8 cellular contexts compared by ENCODE assay signal in the genomic region with DNA sequence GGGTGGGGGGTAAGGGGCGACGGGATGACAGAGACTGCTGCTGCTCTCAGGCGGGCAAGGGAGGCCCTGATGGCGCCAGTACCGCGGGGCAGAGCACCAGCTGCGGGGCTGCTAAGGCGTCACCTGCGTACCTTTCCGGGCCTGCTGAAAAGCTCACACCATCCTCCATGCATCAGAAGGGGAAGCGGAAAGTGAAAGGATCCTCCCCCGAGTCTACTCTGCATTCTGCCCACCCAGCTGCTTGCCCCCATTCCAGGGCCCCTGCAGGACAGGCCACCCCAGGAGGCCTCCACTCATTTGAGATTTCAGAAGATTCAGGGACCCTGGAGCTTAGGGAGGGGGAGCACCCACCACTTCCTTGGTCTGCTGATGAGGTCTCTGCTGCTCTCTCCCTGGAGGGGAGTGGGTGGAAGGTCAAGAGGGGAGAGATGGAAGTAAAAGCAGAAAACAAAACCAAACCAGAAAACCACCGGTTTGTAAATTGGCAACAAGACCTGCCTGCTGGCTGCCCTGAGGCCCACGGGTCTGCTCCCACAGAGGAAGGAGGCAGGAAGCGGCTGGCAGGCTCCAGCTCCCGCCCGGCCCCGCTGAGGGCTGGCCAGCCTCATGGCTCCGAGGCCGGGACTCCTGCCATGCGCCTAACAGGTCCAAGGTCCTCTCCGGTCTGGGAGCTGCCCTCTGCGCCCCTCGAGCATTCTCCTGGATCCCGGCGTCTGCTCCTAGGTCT. TPM values are rescaled to one million over a fixed set of nuclear protein-coding genes. Genes with fewer than 3 reads are reported as not detected.
DNase-seq lines count a peak whose midpoint lies in the region; ATAC-seq and TF ChIP-seq lines count a peak whose summit lies in the region.

No MANE protein-coding gene starts in this region.

- H2AFZ ChIP-seq in GM23248, result no peak overlapping the region

- ATAC-seq in GM21381 (IDR thresholded peaks at IDR 0.05; ENCODE audit: unreplicated experiment) (peak; percentile 67), GM18858 (IDR thresholded peaks at IDR 0.05; ENCODE audit: unreplicated experiment) (no peak), HG03097 (IDR thresholded peaks at IDR 0.05; ENCODE audit: low FRiP score, unreplicated experiment) (no peak)
- ATAC-seq in stimulated activated effector memory CD8-positive, alpha-beta T cell treated with anti-CD3 and anti-CD28 coated beads, Interleukin-12 subunit alpha, Interleukin-12 subunit beta, amount 100 ng/mL, for 72 hours, result peak; percentile 75

- no peaks in the 10 kb centered on the region for H3K27me3 Mint-ChIP-seq in T-helper 2 cell treated with Interferon-gamma antibody and Interleukin-4, amounts not matched to agents 5 μg/mL and 100 μg/mL, for 36 hours (ENCODE audit: low read depth)

- H3K27ac ChIP-seq in colonic mucosa, result no peak overlapping the region
- H3K27ac ChIP-seq in GM23248, result no peak overlapping the region

- H3F3A ChIP-seq in GM23248 (ENCODE audit: insufficient read depth), result no peaks in the 10 kb centered on the region

- peaks cover 19% of the 10 kb centered on the region for H3K4me1 Mint-ChIP-seq in T-helper 2 cell treated with Interferon-gamma antibody and Interleukin-4, amounts not matched to agents 5 μg/mL and 100 μg/mL, for 36 hours (ENCODE audit: low read depth)
- H3K4me1 Mint-ChIP-seq in stimulated activated effector memory CD8-positive, alpha-beta T cell treated with anti-CD3 and anti-CD28 coated beads, Interleukin-12 subunit alpha, Interleukin-12 subunit beta, amount 100 ng/mL, for 72 hours, result peaks cover 41% of the 10 kb centered on the region

- H3K9ac ChIP-seq in colonic mucosa (ENCODE audit: low read depth in 2 of 2, low read length in 2 of 2) (no peak overlapping the region), GM23248 (no peak overlapping the region)

- WGBS in GM23248 (ENCODE audit: low coverage in 1 of 2, low lambda C conversion rate in 2 of 2, missing lambda C conversion rate in 2 of 2), 2 experiments, result 85 to 90% methylated on average over 24 to 26 of the region's 26 CpGs

- no peaks in the 10 kb centered on the region for H3K79me2 ChIP-seq in GM23248 (ENCODE audit: insufficient read depth)

- H3K27me3 ChIP-seq in colonic mucosa (no peaks in the 10 kb centered on the region), GM23248 (replicated peaks; ENCODE audit: insufficient read depth) (no peaks in the 10 kb centered on the region)

- no peaks in the 10 kb centered on the region for H4K20me1 ChIP-seq in GM23248 (ENCODE audit: insufficient read depth)

- in situ Hi-C loops in GM23248 (cut with MboI), result no loop called here

- H3K9me3 ChIP-seq in colonic mucosa (no peaks in the 10 kb centered on the region), GM23248 (ENCODE audit: low read depth) (no peaks in the 10 kb centered on the region)

- DNase-seq in T-helper 2 cell treated with Interferon-gamma antibody and Interleukin-4, amounts not matched to agents 5 μg/mL and 100 μg/mL, for 36 hours (ENCODE audit: low spot score), result peak; percentile 55
- DNase-seq in effector CD8-positive, alpha-beta T cell (lab: John Stamatoyannopoulos, UW), result peak; percentile 12
- DNase-seq in stimulated activated effector memory CD8-positive, alpha-beta T cell treated with anti-CD3 and anti-CD28 coated beads, Interleukin-12 subunit alpha, Interleukin-12 subunit beta, amount 100 ng/mL, for 72 hours (ENCODE audit: low spot score in 2 of 2), result peak in 1 of 2 donors; percentile 62
- DNase-seq in colonic mucosa, result no peak
- DNase-seq in GM23248, result no peak

- no peak for TF ChIP-seq CTCF in colonic mucosa (IDR thresholded peaks at IDR 0.05)

- H3K4me1 ChIP-seq in colonic mucosa (no peaks in the 10 kb centered on the region), GM23248 (ENCODE audit: insufficient read depth) (no peaks in the 10 kb centered on the region)

- peak overlapping the region; percentile 90 for H3K27ac Mint-ChIP-seq in T-helper 2 cell treated with Interferon-gamma antibody and Interleukin-4, amounts not matched to agents 5 μg/mL and 100 μg/mL, for 36 hours
- H3K27ac Mint-ChIP-seq in stimulated activated effector memory CD8-positive, alpha-beta T cell treated with anti-CD3 and anti-CD28 coated beads, Interleukin-12 subunit alpha, Interleukin-12 subunit beta, amount 100 ng/mL, for 72 hours, result peak overlapping the region; percentile 50

- H3K4me3 ChIP-seq in colonic mucosa, result no peak overlapping the region
- H3K4me3 ChIP-seq in GM23248, result no peak overlapping the region

- H3K4me3 Mint-ChIP-seq in T-helper 2 cell treated with Interferon-gamma antibody and Interleukin-4, amounts not matched to agents 5 μg/mL and 100 μg/mL, for 36 hours, result peak overlapping the region; percentile 62
- peak overlapping the region; percentile 19 for H3K4me3 Mint-ChIP-seq in stimulated activated effector memory CD8-positive, alpha-beta T cell treated with anti-CD3 and anti-CD28 coated beads, Interleukin-12 subunit alpha, Interleukin-12 subunit beta, amount 100 ng/mL, for 72 hours

- H3K4me2 ChIP-seq in GM23248 (ENCODE audit: unreplicated experiment), result no peak overlapping the region

- no peaks in the 10 kb centered on the region for H3K9me3 Mint-ChIP-seq in T-helper 2 cell treated with Interferon-gamma antibody and Interleukin-4, amounts not matched to agents 5 μg/mL and 100 μg/mL, for 36 hours
- no peaks in the 10 kb centered on the region for H3K9me3 Mint-ChIP-seq in stimulated activated effector memory CD8-positive, alpha-beta T cell treated with anti-CD3 and anti-CD28 coated beads, Interleukin-12 subunit alpha, Interleukin-12 subunit beta, amount 100 ng/mL, for 72 hours

- intact Hi-C loops in colonic mucosa (cut with DNase I), result no loop called here

- H3K36me3 ChIP-seq in colonic mucosa, result peaks cover 11% of the 10 kb centered on the region
- no peaks in the 10 kb centered on the region for H3K36me3 ChIP-seq in GM23248 (ENCODE audit: low read depth)

- no peaks in the 10 kb centered on the region for H3K9me2 ChIP-seq in GM23248 (ENCODE audit: insufficient read depth)

- peaks cover 42% of the 10 kb centered on the region for H3K36me3 Mint-ChIP-seq in T-helper 2 cell treated with Interferon-gamma antibody and Interleukin-4, amounts not matched to agents 5 μg/mL and 100 μg/mL, for 36 hours (ENCODE audit: low read depth)
- H3K36me3 Mint-ChIP-seq in stimulated activated effector memory CD8-positive, alpha-beta T cell treated with anti-CD3 and anti-CD28 coated beads, Interleukin-12 subunit alpha, Interleukin-12 subunit beta, amount 100 ng/mL, for 72 hours, result peaks cover 100% of the 10 kb centered on the region

RNA-seq across cellular contexts. Expression of gene PRRT1B, which starts 33.6 kb away (rescaled TPM):
- total RNA-seq in colonic mucosa, result 1 to 10 TPM; 2.0 to 4.5 TPM
- total RNA-seq in GM23248 (2014; rRNA removed; shearing (Covaris generic)), result not detected in 2 replicates
- not detected in 2 replicates for polyA plus RNA-seq in GM23248 (2016; fragmentation: Nextera tagmentation; extraction: Ambion mirVana)

RNA-seq across cellular contexts. Expression of gene UCK1, which starts 47.9 kb away (rescaled TPM):
- 10 to 100 TPM; 20.2 to 29.3 TPM for total RNA-seq in colonic mucosa
- total RNA-seq in GM23248 (2014; rRNA removed; shearing (Covaris generic)), result 22.0 and 31.3 TPM in 2 replicates
- 22.6 and 24.7 TPM in 2 replicates for polyA plus RNA-seq in GM23248 (2016; fragmentation: Nextera tagmentation; extraction: Ambion mirVana)

Comparison
In these comparisons a context has a peak if more than half of its experiments do, and no peak if none do; other contexts are left out.
1. ATAC-seq: peak in GM21381 (single experiment) and stimulated activated effector memory CD8-positive, alpha-beta T cell treated with anti-CD3 and anti-CD28 coated beads, Interleukin-12 subunit alpha, Interleukin-12 subunit beta, amount 100 ng/mL, for 72 hours (single experiment); none in GM18858 (single experiment) and HG03097 (single experiment).
2. DNase-seq: peak in T-helper 2 cell treated with Interferon-gamma antibody and Interleukin-4, amounts not matched to agents 5 μg/mL and 100 μg/mL, for 36 hours (single experiment) and effector CD8-positive, alpha-beta T cell (single experiment); none in colonic mucosa (single experiment) and GM23248 (single experiment).